2 cellular contexts compared by ENCODE assay signal in genomic region chr16:15445450-15445849, GRCh38.
TF ChIP-seq lines count a peak whose summit lies in the region.

No MANE protein-coding gene starts in this region.

TF ChIP-seq in HEK293, 187 proteins besides CTCF, POLR2A, EP300 and RAD21:
- TF ChIP-seq ZNF184 (tag by site-specific recombination; IDR thresholded peaks at IDR 0.05), result peak; percentile 100
- TF ChIP-seq ZNF529 (tag by site-specific recombination; IDR thresholded peaks at IDR 0.05; ENCODE audit: insufficient replicate concordance), result no peak
TF ChIP-seq in HEK293: peak in this region for 1.

TF ChIP-seq in K562, 482 proteins besides CTCF, POLR2A, EP300 and RAD21:
- TF ChIP-seq TOE1 (IDR thresholded peaks at IDR 0.05; ENCODE audit: borderline replicate concordance), result no peak
- TF ChIP-seq TOE1 (CRISPR knock-in tag; IDR thresholded peaks at IDR 0.05; ENCODE audit: borderline replicate concordance, low read depth), result no peak
- no peak for TF ChIP-seq GTF2F1 (IDR thresholded peaks at IDR 0.05; ENCODE audit: low read depth, low read length)
- no peak for TF ChIP-seq HLTF (IDR thresholded peaks at IDR 0.05)
- TF ChIP-seq ZNF184 (CRISPR knock-in tag; IDR thresholded peaks at IDR 0.05), result peak; percentile 94
- no peak for TF ChIP-seq SRSF7 (optimal IDR thresholded peaks at IDR 0.05; ENCODE audit: low read depth, low read length)
- no peak for TF ChIP-seq CHCHD3 (CRISPR knock-in tag; IDR thresholded peaks at IDR 0.05)
- TF ChIP-seq SETDB1 (IDR thresholded peaks at IDR 0.05; ENCODE audit: low read length), result no peak
